21 cellular contexts compared by ENCODE assay signal in genomic region chr10:77087406-77087805, GRCh38.
DNase-seq lines count a peak whose midpoint lies in the region; ATAC-seq, FAIRE-seq and TF ChIP-seq lines count a peak whose summit lies in the region.
"Had no signal": no experiment of that assay in that cellular context is flagged by ENCODE, and none has a peak within 500 bp of the region (broad histone marks: within the 10 kb centered on the region; RNA-seq: fewer than 3 reads in every experiment).

No MANE protein-coding gene starts in this region.

- H3K4me3 ChIP-seq in PC-3 (ENCODE audit: low read length) (no peak overlapping the region), esophagus muscularis mucosa (no peak overlapping the region), transverse colon (no peak overlapping the region)
- H3K4me3 ChIP-seq: K562, Peyer's patch had no signal

- H4K20me1 ChIP-seq in PC-3 (ENCODE audit: low read length): no peaks in the 10 kb centered on the region

- TF ChIP-seq CTCF in PC-3 (conservative IDR thresholded peaks at IDR 0.05; ENCODE audit: low read depth, low read length): no peak
- no peak for TF ChIP-seq CTCF in esophagus muscularis mucosa (IDR thresholded peaks at IDR 0.05)
- TF ChIP-seq CTCF in transverse colon (IDR thresholded peaks at IDR 0.05): no peak

- in situ Hi-C loops in transverse colon (cut with MboI; ENCODE audit: low pct_ligation_motif_present in 1 of 4, low pct_unique_long_range_greater_than_20kb in 1 of 4, low sequenced_read_pairs in 3 of 4): no loop called here

- peak; percentile 63 for DNase-seq in NCI-H82 (lab: John Stamatoyannopoulos, UW)
- DNase-seq in NCI-H82 treated with DMSO at 0.1 percent for 48 hours (lab: John Stamatoyannopoulos, UW; ENCODE audit: unreplicated experiment): no peak
- peak; percentile 44 for DNase-seq in PC-3
- no peak for DNase-seq in esophagus muscularis mucosa (ENCODE audit: extremely low spot score)
- no peak for DNase-seq in urothelium cell line (ENCODE audit: low spot score)
- no peak for DNase-seq in cortex of kidney (lab: John Stamatoyannopoulos, UW)
- DNase-seq in transverse colon: no peak
- no peak for DNase-seq in NCI-H2081 treated with DMSO at 0.1 percent for 48 hours (lab: John Stamatoyannopoulos, UW)
- DNase-seq: C1 segment of cervical spinal cord, NCI-H1092 treated with DMSO at 0.1 percent for 48 hours, NCI-H187, NCI-H446 treated with DMSO at 0.1 percent for 48 hours, NCI-H748 treated with DMSO at 0.1 percent for 48 hours, Peyer's patch, SHP77 treated with DMSO at 0.1 percent for 48 hours had no signal

- TF ChIP-seq EP300 in esophagus muscularis mucosa (IDR thresholded peaks at IDR 0.05) (no peak), transverse colon (IDR thresholded peaks at IDR 0.05; ENCODE audit: low read depth) (no peak)

- H3K4me1 ChIP-seq in PC-3 (ENCODE audit: insufficient read depth, low read length) (no peaks in the 10 kb centered on the region), esophagus muscularis mucosa (peaks cover 6 to 36% (median 33%) of the 10 kb centered on the region in 4 donors), transverse colon (peaks cover 0 to 11% (median 0%) of the 10 kb centered on the region in 4 donors)

- no peak overlapping the region for H3K9ac ChIP-seq in PC-3 (ENCODE audit: low read length)

- CTCF ChIA-PET in PC-3 (lab: Charles Lee): no interaction called here

- no peak overlapping the region for H3K4me2 ChIP-seq in PC-3 (ENCODE audit: low read length)

- H3K36me3 ChIP-seq in PC-3 (ENCODE audit: low read depth, low read length): peaks cover 10% of the 10 kb centered on the region; the same call in 1 of the 2 replicates
- H3K36me3 ChIP-seq in esophagus muscularis mucosa: peaks cover 0 to 15% (median 7%) of the 10 kb centered on the region in 4 donors
- no peaks in the 10 kb centered on the region for H3K36me3 ChIP-seq in transverse colon
- H3K36me3 ChIP-seq: Peyer's patch had no signal

- no peak overlapping the region for H3K27ac ChIP-seq in PC-3 (ENCODE audit: low read length)
- H3K27ac ChIP-seq in esophagus muscularis mucosa (replicated peaks in 1 of 4): peak overlapping the region in 3 of 4 donors; percentile 79 to 81 (median 80)
- no peak overlapping the region for H3K27ac ChIP-seq in transverse colon
- H3K27ac ChIP-seq: 22Rv1, Peyer's patch had no signal

- POLR2A ChIA-PET in PC-3 (lab: Charles Lee; ENCODE audit: unreplicated experiment): no interaction called here

- ATAC-seq in PC-3: no peak
- ATAC-seq: HCT116, K562 had no signal

- H3K9me3 ChIP-seq in PC-3 (ENCODE audit: low read length): no peaks in the 10 kb centered on the region
- no peaks in the 10 kb centered on the region for H3K9me3 ChIP-seq in esophagus muscularis mucosa
- no peaks in the 10 kb centered on the region for H3K9me3 ChIP-seq in transverse colon
- H3K9me3 ChIP-seq: Peyer's patch had no signal

- H3K27me3 ChIP-seq in PC-3 (ENCODE audit: low read length): no peaks in the 10 kb centered on the region
- H3K27me3 ChIP-seq in esophagus muscularis mucosa: no peaks in the 10 kb centered on the region
- H3K27me3 ChIP-seq in transverse colon: no peaks in the 10 kb centered on the region
- H3K27me3 ChIP-seq: Peyer's patch had no signal

- H2AFZ ChIP-seq in PC-3 (ENCODE audit: low read length): no peak overlapping the region

- TF ChIP-seq POLR2A in esophagus muscularis mucosa (IDR thresholded peaks at IDR 0.05; ENCODE audit: low read depth): no peak
- no peak for TF ChIP-seq POLR2A in transverse colon (IDR thresholded peaks at IDR 0.05)

- H3K79me2 ChIP-seq in PC-3 (ENCODE audit: low read length): no peaks in the 10 kb centered on the region

- intact Hi-C loops in PC-3 (cut with micrococcal nuclease): no loop called here
- intact Hi-C loops in esophagus muscularis mucosa (cut with DNase I): no loop called here
- intact Hi-C loops in transverse colon (cut with DNase I; ENCODE audit: low total_unique reads): no loop called here

- WGBS in esophagus muscularis mucosa: 95% methylated on average over 5 of the region's 5 CpGs
- 95 to 100% methylated on average over 4 to 5 of the region's 5 CpGs for WGBS in transverse colon (ENCODE audit: low coverage in 1 of 2), 2 donors

- no TSS peak for BruUV-seq in PC-3 (replicated peaks; lab: Mats Ljungman, UMichigan)

- no peaks in the 10 kb centered on the region for H3K9me2 ChIP-seq in PC-3 (replicated peaks; ENCODE audit: low read length)

- H3F3A ChIP-seq in PC-3 (ENCODE audit: low read length, unreplicated experiment): no peaks in the 10 kb centered on the region

- peak; percentile 68 for FAIRE-seq in urothelium cell line (lab: Jason Lieb, UNC)
- FAIRE-seq: G401.6, GM12891, HTR-8/SVneo, K562 had no signal

Comparison
In these comparisons a context has a peak if more than half of its experiments do, and no peak if none do; other contexts are left out.
1. DNase-seq: peak in NCI-H82 (single experiment) and PC-3 (single experiment); none in NCI-H82 treated with DMSO at 0.1 percent for 48 hours (single experiment), esophagus muscularis mucosa (single experiment), urothelium cell line (single experiment), cortex of kidney (single experiment), transverse colon (single experiment) and NCI-H2081 treated with DMSO at 0.1 percent for 48 hours (single experiment).
2. H3K27ac ChIP-seq: peak in esophagus muscularis mucosa (3 of 4); none in PC-3 (single experiment) and transverse colon (0 of 4).